Comparison of ENCODE assay signal across 8 cellular contexts in genomic region chr7:76303829-76304505, GRCh38. TPM values are rescaled to one million over a fixed set of nuclear protein-coding genes. Genes with fewer than 3 reads are reported as not detected.
DNase-seq lines count a peak whose midpoint lies in the region; ATAC-seq and TF ChIP-seq lines count a peak whose summit lies in the region.

No MANE protein-coding gene starts in this region.

- H3K4me3 Mint-ChIP-seq in WTC11, result peak overlapping the region; percentile 82

- H3K4me1 ChIP-seq in gastroesophageal sphincter, result peaks cover 0 to 55% (median 23%) of the 10 kb centered on the region in 3 donors

- DNase-seq in activated CD8-positive, alpha-beta memory T cell treated with anti-CD3 and anti-CD28 coated beads for 24 hours, result peak; percentile 73
- DNase-seq in activated CD8-positive, alpha-beta memory T cell treated with anti-CD3 and anti-CD28 coated beads, Interleukin-2, amount 50 U/mL, for 4 hours, result no peak
- DNase-seq in WTC11 (ENCODE audit: low spot score) (no peak), skeletal muscle cell (ENCODE audit: low read depth) (no peak), islet precursor cell (no peak), hepatic stellate cell (ENCODE audit: low spot score) (no peak), SK-N-DZ (ENCODE audit: low spot score) (no peak)

- TF ChIP-seq EP300 in gastroesophageal sphincter (IDR thresholded peaks at IDR 0.05), result no peak

- H3K9me3 ChIP-seq in gastroesophageal sphincter, result no peaks in the 10 kb centered on the region

- TF ChIP-seq CTCF in WTC11 (IDR thresholded peaks at IDR 0.05), result no peak
- no peak for TF ChIP-seq CTCF in gastroesophageal sphincter (IDR thresholded peaks at IDR 0.05)

- no peak for TF ChIP-seq POLR2A in gastroesophageal sphincter (IDR thresholded peaks at IDR 0.05)

- peaks cover 0 to 13% of the 10 kb centered on the region in 2 donors for H3K36me3 ChIP-seq in gastroesophageal sphincter

- H3K36me3 Mint-ChIP-seq in WTC11, result peaks cover 8% of the 10 kb centered on the region

- no peak for ATAC-seq in WTC11
- no peak for ATAC-seq in gastroesophageal sphincter

- H3K27me3 Mint-ChIP-seq in WTC11 (ENCODE audit: low read depth), result peaks cover 20% of the 10 kb centered on the region

- H3K27ac ChIP-seq in gastroesophageal sphincter, result peak overlapping the region; percentile 87 to 100 (median 99)

- CTCF ChIA-PET in WTC11 (lab: Charles Lee), result interaction anchor here (0.7 to 4.8 kb wide), 8 partner anchors 9 to 137 kb away, joined by 4 to 30 read pairs (median 7); no protein-coding TSS in a partner anchor

- H3K9me3 Mint-ChIP-seq in WTC11, result peaks cover 6% of the 10 kb centered on the region

- H3K27ac Mint-ChIP-seq in WTC11, result peak overlapping the region; percentile 72

- H3K4me3 ChIP-seq in gastroesophageal sphincter (peak overlapping the region; percentile 64 to 99), skeletal muscle cell (ENCODE audit: low read depth, low read length) (peak overlapping the region; percentile 97)

- peaks cover 23% of the 10 kb centered on the region for H3K4me1 Mint-ChIP-seq in WTC11

- 17 to 18% methylated on average over 5 to 8 of the region's 25 CpGs for WGBS in gastroesophageal sphincter (ENCODE audit: low coverage in 1 of 2), 2 donors

- H3K27me3 ChIP-seq in gastroesophageal sphincter, result no peaks in the 10 kb centered on the region

- POLR2A ChIA-PET in WTC11 (lab: Charles Lee), result interaction anchor here (1.0 to 1.5 kb wide), 4 partner anchors 9 to 137 kb away, joined by 3 to 9 read pairs (median 6); no protein-coding TSS in a partner anchor

TF ChIP-seq in WTC11, 78 proteins besides CTCF, POLR2A, EP300 and RAD21:
- TF ChIP-seq ZNF532 (CRISPR knock-in tag; IDR thresholded peaks at IDR 0.05; ENCODE audit: borderline replicate concordance) (no peak), SMAD4 (CRISPR knock-in tag; IDR thresholded peaks at IDR 0.05) (no peak), CBFB (CRISPR knock-in tag; IDR thresholded peaks at IDR 0.05; ENCODE audit: low read depth) (peak; percentile 17; the same call in 1 of the 2 replicates), ZNF416 (CRISPR knock-in tag; IDR thresholded peaks at IDR 0.05) (no peak), TCF7 (CRISPR knock-in tag; IDR thresholded peaks at IDR 0.05; ENCODE audit: low read depth) (0 out of 2 replicates have a peak, but pooled peaks have one; percentile 2), SMAD3 (CRISPR knock-in tag; IDR thresholded peaks at IDR 0.05; ENCODE audit: borderline replicate concordance) (no peak), USF1 (CRISPR knock-in tag; IDR thresholded peaks at IDR 0.05) (no peak), GABPB1 (CRISPR knock-in tag; IDR thresholded peaks at IDR 0.05) (no peak), MAX (CRISPR knock-in tag; IDR thresholded peaks at IDR 0.05) (no peak), NFE2L1 (CRISPR knock-in tag; IDR thresholded peaks at IDR 0.05) (no peak), FOXK1 (CRISPR knock-in tag; IDR thresholded peaks at IDR 0.05) (no peak), SP1 (CRISPR knock-in tag; conservative IDR thresholded peaks at IDR 0.05) (no peak), KAT7 (CRISPR knock-in tag; IDR thresholded peaks at IDR 0.05; ENCODE audit: borderline replicate concordance) (no peak), FOXP1 (CRISPR knock-in tag; IDR thresholded peaks at IDR 0.05; ENCODE audit: borderline replicate concordance) (no peak)

RNA-seq across cellular contexts. Expression of gene HSPB1, which starts 1.5 kb away (rescaled TPM):
- total RNA-seq in WTC11 (2021) (202 to 299 TPM (median 285 TPM) in 3 replicates), gastroesophageal sphincter (1,000 to 10,000 TPM in 2 of 4 donors, 100 to 1,000 TPM in 2; 880 to 2,548 (median 1,000) TPM)
- polyA plus RNA-seq in SK-N-DZ (2014; cell fraction: cytosol; rRNA removed), result 24.8 and 32.8 TPM in 2 replicates
- 8.4 and 14.6 TPM in 2 replicates for polyA plus RNA-seq in SK-N-DZ (2014; cell fraction: nucleus; rRNA removed)

RNA-seq across cellular contexts. Expression of gene YWHAG, which starts 54.8 kb away (rescaled TPM):
- total RNA-seq in WTC11 (2021), result 192 to 201 TPM (median 200 TPM) in 3 replicates
- total RNA-seq in gastroesophageal sphincter, result 10 to 100 TPM; 49.8 to 86.2 (median 70.3) TPM
- 101 and 114 TPM in 2 replicates for polyA plus RNA-seq in SK-N-DZ (2014; cell fraction: cytosol; rRNA removed)
- polyA plus RNA-seq in SK-N-DZ (2014; cell fraction: nucleus; rRNA removed), result 49.4 and 50.9 TPM in 2 replicates
